ENCODE assay signal across 15 cellular contexts in the genomic region with DNA sequence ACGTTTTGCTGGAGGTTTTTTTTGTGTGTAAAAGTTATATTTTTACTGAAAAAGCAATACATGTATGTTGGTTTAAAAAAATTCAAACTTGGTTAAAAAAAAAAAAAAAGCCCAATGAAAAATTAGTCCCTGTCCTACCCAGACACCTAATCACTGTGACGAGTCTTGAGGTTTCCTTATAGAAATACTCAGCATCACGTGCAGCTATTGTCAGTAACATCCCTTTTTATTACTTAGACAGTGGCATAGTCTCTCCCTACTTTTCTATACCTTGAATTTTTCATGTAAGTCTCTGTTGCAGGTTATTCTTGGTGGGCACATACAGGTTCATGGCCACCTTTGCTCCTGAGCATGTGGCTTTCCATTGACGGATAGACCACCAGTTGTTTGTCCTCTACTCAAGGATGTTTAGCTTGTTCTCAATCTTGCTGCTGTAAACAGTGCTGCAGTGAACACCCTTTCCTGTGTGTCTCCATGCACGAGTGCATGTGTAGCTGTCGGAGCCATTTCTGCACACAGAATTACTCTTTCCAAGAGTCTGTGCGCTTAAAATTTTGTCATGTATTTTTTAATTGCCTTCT.
DNase-seq lines count a peak whose midpoint lies in the region; ATAC-seq, FAIRE-seq and TF ChIP-seq lines count a peak whose summit lies in the region.
"Had no signal": no experiment of that assay in that cellular context is flagged by ENCODE, and none has a peak within 500 bp of the region (broad histone marks: within the 10 kb centered on the region; RNA-seq: fewer than 3 reads in every experiment).

No MANE protein-coding gene starts in this region.

- peaks cover 41 to 94% of the 10 kb centered on the region in 2 donors for H3K4me1 ChIP-seq in muscle layer of duodenum (ENCODE audit: control insufficient read depth in 1 of 2, insufficient read depth in 2 of 2, low read length in 2 of 2)

- no peak for DNase-seq in GM12892 (ENCODE audit: insufficient read length)
- DNase-seq in SHP77 (lab: John Stamatoyannopoulos, UW), result peak; percentile 52 to 68
- no peak for DNase-seq in HEK293T (ENCODE audit: extremely low spot score)
- no peak for DNase-seq in NCI-H187 treated with DMSO at 0.1 percent for 48 hours (lab: John Stamatoyannopoulos, UW)
- DNase-seq in H54 (ENCODE audit: insufficient read length, low spot score), result no peak
- DNase-seq: C1 segment of cervical spinal cord; cerebellar nuclear complex; NCI-H2171 treated with DMSO at 0.1 percent for 48 hours; RPMI8226; stimulated activated CD4-positive, alpha-beta T cell treated with anti-CD3 and anti-CD28 coated beads, Interleukin-2, amount 100 ng/mL, for 48 hours; stimulated activated naive CD4-positive, alpha-beta T cell had no signal

- CTCF ChIA-PET in HEK293T (lab: Yijun Ruan, JAX), result no interaction called here

- H3K36me3 ChIP-seq in muscle layer of duodenum (ENCODE audit: control insufficient read depth in 1 of 2, insufficient read depth in 2 of 2, low read length in 2 of 2), result no peaks in the 10 kb centered on the region

- no peaks in the 10 kb centered on the region for H3K27me3 ChIP-seq in muscle layer of duodenum (ENCODE audit: low read depth, low read length)

- H3K27ac ChIP-seq in 22Rv1 (peak overlapping the region; percentile 87), muscle layer of duodenum (ENCODE audit: low read length) (peak overlapping the region; percentile 25)

- peak; percentile 5 for FAIRE-seq in GM12892 (lab: Jason Lieb, UNC)
- FAIRE-seq in H54 (lab: Jason Lieb, UNC), result no peak
- FAIRE-seq: K562 had no signal

- POLR2A ChIA-PET in HEK293T (lab: Yijun Ruan, JAX), result no interaction called here

- TF ChIP-seq CTCF in 22Rv1 (IDR thresholded peaks at IDR 0.05), result no peak

- no peaks in the 10 kb centered on the region for H3K9me3 ChIP-seq in muscle layer of duodenum (ENCODE audit: control insufficient read depth in 1 of 2, low read length in 2 of 2)

- ATAC-seq in GM18868 (IDR thresholded peaks at IDR 0.05; ENCODE audit: unreplicated experiment), result no peak
- ATAC-seq: K562 had no signal

- no peak overlapping the region for H3K4me3 ChIP-seq in muscle layer of duodenum (ENCODE audit: low read depth in 1 of 2, low read length in 2 of 2)
- H3K4me3 ChIP-seq: K562 had no signal

- TF ChIP-seq POLR2A in GM12892 (IDR thresholded peaks at IDR 0.05; ENCODE audit: low read depth, low read length) (no peak), H54 (IDR thresholded peaks at IDR 0.05; ENCODE audit: low read depth, low read length) (no peak)

TF ChIP-seq in HEK293T, 16 proteins besides CTCF, POLR2A, EP300 and RAD21:
- TF ChIP-seq FOXK2 (IDR thresholded peaks at IDR 0.05) (no peak), TARDBP (IDR thresholded peaks at IDR 0.05) (no peak), FOXA1 (IDR thresholded peaks at IDR 0.05) (no peak), L3MBTL2 (conservative IDR thresholded peaks at IDR 0.05) (no peak), ZNF384 (IDR thresholded peaks at IDR 0.05) (no peak), SUZ12 (IDR thresholded peaks at IDR 0.05) (no peak), LEF1 (IDR thresholded peaks at IDR 0.05; ENCODE audit: borderline replicate concordance) (no peak), ARNT (IDR thresholded peaks at IDR 0.05) (no peak), HDGF (IDR thresholded peaks at IDR 0.05; ENCODE audit: borderline replicate concordance) (no peak), FOXM1 (IDR thresholded peaks at IDR 0.05; ENCODE audit: borderline replicate concordance) (no peak), NFRKB (IDR thresholded peaks at IDR 0.05) (no peak), CTBP1 (IDR thresholded peaks at IDR 0.05; ENCODE audit: borderline replicate concordance) (no peak)
- TF ChIP-seq, protein P1, sequence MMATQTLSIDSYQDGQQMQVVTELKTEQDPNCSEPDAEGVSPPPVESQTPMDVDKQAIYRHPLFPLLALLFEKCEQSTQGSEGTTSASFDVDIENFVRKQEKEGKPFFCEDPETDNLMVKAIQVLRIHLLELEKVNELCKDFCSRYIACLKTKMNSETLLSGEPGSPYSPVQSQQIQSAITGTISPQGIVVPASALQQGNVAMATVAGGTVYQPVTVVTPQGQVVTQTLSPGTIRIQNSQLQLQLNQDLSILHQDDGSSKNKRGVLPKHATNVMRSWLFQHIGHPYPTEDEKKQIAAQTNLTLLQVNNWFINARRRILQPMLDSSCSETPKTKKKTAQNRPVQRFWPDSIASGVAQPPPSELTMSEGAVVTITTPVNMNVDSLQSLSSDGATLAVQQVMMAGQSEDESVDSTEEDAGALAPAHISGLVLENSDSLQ (IDR thresholded peaks at IDR 0.05), result no peak

Comparison
In these comparisons a context has a peak if more than half of its experiments do, and no peak if none do; other contexts are left out.
1. DNase-seq: peak in SHP77 (2 of 2); none in GM12892 (single experiment), HEK293T (single experiment), NCI-H187 treated with DMSO at 0.1 percent for 48 hours (single experiment) and H54 (single experiment).